ENCODE assay signal across 1 cellular context in genomic region chr10:5448333-5449048, GRCh38.
A peak's percentile ranks its signal among the peaks of the same experiment; 100 is the strongest.
TF ChIP-seq lines count a peak whose summit lies in the region.

No MANE protein-coding gene starts in this region.

TF ChIP-seq in HepG2, 621 proteins besides CTCF, POLR2A, EP300 and RAD21 (continued from another document and continues in another):
- TF ChIP-seq HINFP (CRISPR knock-in tag; IDR thresholded peaks at IDR 0.05; ENCODE audit: low read depth) (no peak), ZNF281 (CRISPR knock-in tag; IDR thresholded peaks at IDR 0.05; ENCODE audit: borderline replicate concordance) (no peak), MIXL1 (CRISPR knock-in tag; IDR thresholded peaks at IDR 0.05) (peak; percentile 26; the same call in 1 of the 2 replicates), LRRFIP1 (CRISPR knock-in tag; conservative IDR thresholded peaks at IDR 0.05) (no peak), ZNF3 (CRISPR knock-in tag; IDR thresholded peaks at IDR 0.05) (no peak), NRL (CRISPR knock-in tag; IDR thresholded peaks at IDR 0.05; ENCODE audit: borderline replicate concordance) (no peak), ZNF468 (CRISPR knock-in tag; IDR thresholded peaks at IDR 0.05) (no peak), ZMYM3 (CRISPR knock-in tag; IDR thresholded peaks at IDR 0.05) (no peak), CREM (IDR thresholded peaks at IDR 0.05) (no peak; the same call in 1 of the 2 replicates), CREM (CRISPR knock-in tag; IDR thresholded peaks at IDR 0.05) (no peak), PATZ1 (CRISPR knock-in tag; IDR thresholded peaks at IDR 0.05) (no peak), ZNF589 (CRISPR knock-in tag; conservative IDR thresholded peaks at IDR 0.05) (no peak), HNRNPUL1 (IDR thresholded peaks at IDR 0.05; ENCODE audit: low read depth, low read length) (peak; percentile 59; the same call in 1 of the 2 replicates), ZHX2 (IDR thresholded peaks at IDR 0.05; ENCODE audit: low read depth) (no peak), ZHX2 (CRISPR knock-in tag; IDR thresholded peaks at IDR 0.05; ENCODE audit: borderline replicate concordance) (no peak), ZNF264 (CRISPR knock-in tag; IDR thresholded peaks at IDR 0.05) (no peak), RBFOX2 (IDR thresholded peaks at IDR 0.05; ENCODE audit: low read depth, low read length) (peak; percentile 41; the same call in 1 of the 2 replicates), TP53 (CRISPR knock-in tag; conservative IDR thresholded peaks at IDR 0.05) (no peak), RERE (CRISPR knock-in tag; IDR thresholded peaks at IDR 0.05; ENCODE audit: low read depth) (no peak), PAXIP1 (CRISPR knock-in tag; conservative IDR thresholded peaks at IDR 0.05) (peak; percentile 77), CEBPG (CRISPR knock-in tag; IDR thresholded peaks at IDR 0.05) (no peak), E2F2 (CRISPR knock-in tag; IDR thresholded peaks at IDR 0.05; ENCODE audit: borderline replicate concordance) (no peak), KAT8 (CRISPR knock-in tag; IDR thresholded peaks at IDR 0.05) (no peak), ZNF816 (CRISPR knock-in tag; IDR thresholded peaks at IDR 0.05; ENCODE audit: borderline replicate concordance) (no peak), NPAS2 (CRISPR knock-in tag; IDR thresholded peaks at IDR 0.05; ENCODE audit: borderline replicate concordance) (no peak), SATB2 (CRISPR knock-in tag; IDR thresholded peaks at IDR 0.05) (no peak)
